In genomic region chr5:179762781-179763176, GRCh38 we compare ENCODE assay signal across 7 cellular contexts. TPM values are rescaled to one million over a fixed set of nuclear protein-coding genes. Genes with fewer than 3 reads are reported as not detected.
DNase-seq lines count a peak whose midpoint lies in the region; ATAC-seq, FAIRE-seq and TF ChIP-seq lines count a peak whose summit lies in the region.

No MANE protein-coding gene starts in this region.

- H3K27me3 ChIP-seq in foreskin keratinocyte (no peaks in the 10 kb centered on the region), spleen (replicated peaks in 1 of 7) (no peaks in the 10 kb centered on the region)

- no peak for FAIRE-seq in RCC 7860 (lab: Jason Lieb, UNC)

- 22 to 55% (median 29%) methylated on average over 3 of the region's 3 CpGs for WGBS in spleen, 5 donors

- intact Hi-C loops in spleen (cut with DNase I; ENCODE audit: low total_unique reads) = no loop called here

- CTCF ChIA-PET in HEK293 (lab: Yijun Ruan, JAX) = interaction anchor here (0.6 to 2.7 kb wide), 34 partner anchors 8 to 1310 kb away, joined by 3 to 17 read pairs (median 4); partner anchors contain the start of genes LTC4S, MAML1 and MRNIP

- TF ChIP-seq CTCF in HEK293 (tag by site-specific recombination; IDR thresholded peaks at IDR 0.05) (no peak), foreskin keratinocyte (conservative IDR thresholded peaks at IDR 0.05) (no peak), spleen (IDR thresholded peaks at IDR 0.05 in 8 of 11, conservative IDR thresholded peaks at IDR 0.05 in 3 of 11) (no peak)

- H3K4me3 ChIP-seq in HEK293 (ENCODE audit: low read depth, low read length) (no peak overlapping the region), spleen (no peak overlapping the region)

- peaks cover 13% of the 10 kb centered on the region for H3K4me1 ChIP-seq in HEK293 (ENCODE audit: control insufficient read depth, insufficient read depth, low read length)
- H3K4me1 ChIP-seq in foreskin keratinocyte = peaks cover 20% of the 10 kb centered on the region
- peaks cover 15 to 99% (median 74%) of the 10 kb centered on the region in 6 donors for H3K4me1 ChIP-seq in spleen

- H3K36me3 ChIP-seq in HEK293 (ENCODE audit: control insufficient read depth in 2 of 2, insufficient read depth in 1 of 2, low read length in 2 of 2) (peaks cover 5 to 28% of the 10 kb centered on the region in 2 experiments), spleen (peaks cover 0 to 29% (median 23%) of the 10 kb centered on the region in 6 donors)

- ATAC-seq in SK-N-SH treated with all-trans-retinoic acid at 6 μM for 48 hours (peak; percentile 6), foreskin keratinocyte (peak; percentile 28)

- no peak for TF ChIP-seq POLR2A in spleen (IDR thresholded peaks at IDR 0.05)

- H3K9me3 ChIP-seq in HEK293 (ENCODE audit: control insufficient read depth, insufficient read depth, low read depth, low read length) = no peaks in the 10 kb centered on the region
- H3K9me3 ChIP-seq in spleen = no peaks in the 10 kb centered on the region

- POLR2A ChIA-PET in HEK293 (lab: Yijun Ruan, JAX) = interaction anchor here (0.5 to 2.8 kb wide), 5 partner anchors 25 to 139 kb away, joined by 3 to 11 read pairs (median 4); partner anchors contain the start of gene HNRNPH1

- DNase-seq in foreskin keratinocyte (peak; percentile 41 to 70), spleen (no peak), NCI-H526 treated with DMSO at 0.1 percent for 48 hours (lab: John Stamatoyannopoulos, UW) (no peak), RCC 7860 (ENCODE audit: low spot score) (no peak), SHP77 (lab: John Stamatoyannopoulos, UW) (no peak)

- no peak overlapping the region for H3K27ac ChIP-seq in HEK293 (ENCODE audit: extremely low read depth, low read depth, low read length)
- H3K27ac ChIP-seq in foreskin keratinocyte = no peak overlapping the region
- peak overlapping the region in 6 of 8 donors; percentile 24 to 73 (median 44) for H3K27ac ChIP-seq in spleen

TF ChIP-seq in HEK293, 187 proteins besides CTCF, POLR2A, EP300 and RAD21 (continues in another document):
- TF ChIP-seq ZNF19 (tag by site-specific recombination; IDR thresholded peaks at IDR 0.05; ENCODE audit: low read depth) = no peak
- TF ChIP-seq IKZF3 (tag by site-specific recombination; IDR thresholded peaks at IDR 0.05) = peak; percentile 81
- TF ChIP-seq ZFHX2 (tag by site-specific recombination; conservative IDR thresholded peaks at IDR 0.05) = no peak
- TF ChIP-seq ZNF600 (tag by site-specific recombination; IDR thresholded peaks at IDR 0.05) = no peak
- TF ChIP-seq ZNF23 (tag by site-specific recombination; IDR thresholded peaks at IDR 0.05; ENCODE audit: borderline replicate concordance) = no peak
- peak; percentile 32; the same call in 1 of the 2 replicates for TF ChIP-seq ZNF366 (tag by site-specific recombination; conservative IDR thresholded peaks at IDR 0.05)
- 0 out of 2 replicates have a peak, but pooled peaks have one; percentile 18 for TF ChIP-seq ZNF10 (tag by site-specific recombination; IDR thresholded peaks at IDR 0.05)
- 0 out of 2 replicates have a peak, but pooled peaks have one; percentile 12 for TF ChIP-seq WT1 (tag by site-specific recombination; IDR thresholded peaks at IDR 0.05)
- no peak for TF ChIP-seq ZSCAN30 (tag by site-specific recombination; IDR thresholded peaks at IDR 0.05)
- TF ChIP-seq ZNF146 (tag by site-specific recombination; IDR thresholded peaks at IDR 0.05) = no peak
- TF ChIP-seq ZNF513 (tag by site-specific recombination; IDR thresholded peaks at IDR 0.05) = no peak
- 0 out of 2 replicates have a peak, but pooled peaks have one; percentile 8 for TF ChIP-seq ZNF629 (tag by site-specific recombination; IDR thresholded peaks at IDR 0.05)

TF ChIP-seq in SK-N-SH treated with all-trans-retinoic acid at 6 μM for 48 hours, 23 proteins besides CTCF, POLR2A, EP300 and RAD21:
- no peak for TF ChIP-seq ESRRG (CRISPR knock-in tag; IDR thresholded peaks at IDR 0.05)
- no peak for TF ChIP-seq CSRNP3 (CRISPR knock-in tag; IDR thresholded peaks at IDR 0.05)
- TF ChIP-seq ISL1 (CRISPR knock-in tag; IDR thresholded peaks at IDR 0.05) = no peak
- no peak for TF ChIP-seq ZNF8 (CRISPR knock-in tag; IDR thresholded peaks at IDR 0.05)
- no peak for TF ChIP-seq ARNTL (CRISPR knock-in tag; IDR thresholded peaks at IDR 0.05; ENCODE audit: borderline replicate concordance, low read depth)
- TF ChIP-seq PPARA (CRISPR knock-in tag; IDR thresholded peaks at IDR 0.05; ENCODE audit: borderline replicate concordance) = no peak
- no peak for TF ChIP-seq CSDC2 (CRISPR knock-in tag; IDR thresholded peaks at IDR 0.05)
- TF ChIP-seq ZFP3 (CRISPR knock-in tag; IDR thresholded peaks at IDR 0.05) = no peak
- TF ChIP-seq TCF4 (CRISPR knock-in tag; IDR thresholded peaks at IDR 0.05; ENCODE audit: borderline replicate concordance) = no peak
- TF ChIP-seq CREB5 (CRISPR knock-in tag; IDR thresholded peaks at IDR 0.05; ENCODE audit: low read depth) = no peak
- TF ChIP-seq OSR1 (CRISPR knock-in tag; IDR thresholded peaks at IDR 0.05) = no peak
- TF ChIP-seq GLIS3 (CRISPR knock-in tag; IDR thresholded peaks at IDR 0.05) = no peak

RNA-seq across cellular contexts. Expression of gene MAML1, which starts 30.2 kb away (rescaled TPM):
- total RNA-seq in foreskin keratinocyte = 16.0 and 16.2 TPM in 2 replicates
- polyA plus RNA-seq in foreskin keratinocyte = 5.6 and 7.3 TPM in 2 replicates
- total RNA-seq in spleen = 10 to 100 TPM; 31.3 to 42.8 (median 36.7) TPM
- polyA plus RNA-seq in spleen = 10 to 100 TPM in 1 of 3 donors, 1 to 10 TPM in 2; 4.7 to 10.7 (median 6.7) TPM

RNA-seq across cellular contexts. Expression of gene LTC4S, which starts 31.0 kb away (rescaled TPM):
- total RNA-seq in foreskin keratinocyte (0.60 and 0.71 TPM in 2 replicates), spleen (10 to 100 TPM in 3 of 7 donors, 1 to 10 TPM in 4; 4.0 to 24.2 (median 9.2) TPM)
- polyA plus RNA-seq in foreskin keratinocyte (0.58 and 0.80 TPM in 2 replicates), spleen (10 to 100 TPM in 1 of 3 donors, 1 to 10 TPM in 2; 3.1 to 14.9 (median 3.8) TPM)

RNA-seq across cellular contexts. Expression of gene MGAT4B, which starts 43.9 kb away (rescaled TPM):
- 113 and 121 TPM in 2 replicates for total RNA-seq in foreskin keratinocyte
- 100 and 109 TPM in 2 replicates for polyA plus RNA-seq in foreskin keratinocyte
- total RNA-seq in spleen = 100 to 1,000 TPM in 2 of 7 donors, 10 to 100 TPM in 5; 76.8 to 117 (median 87.7) TPM
- polyA plus RNA-seq in spleen = 10 to 100 TPM; 34.9 to 49.3 (median 35.8) TPM

RNA-seq across cellular contexts. Expression of gene SQSTM1, which starts 57.9 kb away (rescaled TPM):
- total RNA-seq in foreskin keratinocyte (95.8 and 127 TPM in 2 replicates), spleen (100 to 1,000 TPM; 241 to 328 (median 311) TPM)
- polyA plus RNA-seq in foreskin keratinocyte (109 and 123 TPM in 2 replicates), spleen (100 to 1,000 TPM; 105 to 185 (median 126) TPM)

Comparison
In these comparisons a context has a peak if more than half of its experiments do, and no peak if none do; other contexts are left out.
1. H3K27ac ChIP-seq: peak in spleen (6 of 8); none in HEK293 (single experiment) and foreskin keratinocyte (single experiment).
2. DNase-seq: peak in foreskin keratinocyte (2 of 2); none in spleen (single experiment), NCI-H526 treated with DMSO at 0.1 percent for 48 hours (single experiment), RCC 7860 (single experiment) and SHP77 (0 of 2).